Comparison of ENCODE assay signal across 7 cellular contexts in the genomic region with DNA sequence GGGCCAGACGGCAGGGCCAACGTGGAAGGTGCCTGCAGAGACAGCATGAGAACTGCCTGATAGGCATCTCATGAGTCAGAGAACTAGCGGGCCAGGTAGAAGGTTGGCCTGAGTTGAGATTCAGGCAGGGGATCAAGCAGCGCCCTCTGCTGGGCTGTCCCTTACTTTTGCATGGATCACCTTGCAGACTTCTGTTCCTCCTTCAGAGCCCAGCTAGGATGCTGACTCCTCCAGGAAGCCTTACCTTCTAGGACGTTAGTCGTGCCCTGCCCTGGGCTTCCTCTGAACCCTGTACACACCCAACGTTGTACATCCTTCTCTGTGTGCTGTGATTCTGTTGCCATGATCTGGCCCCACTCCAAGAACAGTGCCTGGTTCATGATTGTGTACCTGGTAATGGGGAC.
A peak's percentile ranks its signal among the peaks of the same experiment; 100 is the strongest.
DNase-seq lines count a peak whose midpoint lies in the region; ATAC-seq and TF ChIP-seq lines count a peak whose summit lies in the region.

No MANE protein-coding gene starts in this region.

- in situ Hi-C loops in IMR-90 (cut with MboI; ENCODE audit: low sequenced_read_pairs): no loop called here

- H3K9me1 ChIP-seq in IMR-90 (ENCODE audit: insufficient read depth, low read length): no peaks in the 10 kb centered on the region

- no peak overlapping the region for H2BK5ac ChIP-seq in IMR-90 (ENCODE audit: low read depth, low read length, poor library complexity, severe bottlenecking)

- TF ChIP-seq POLR2A in IMR-90 (IDR thresholded peaks at IDR 0.05; ENCODE audit: low read depth, low read length) (no peak), sigmoid colon (IDR thresholded peaks at IDR 0.05) (no peak)

- POLR2A ChIA-PET in IMR-90 (lab: Charles Lee; ENCODE audit: unreplicated experiment): no interaction called here

- WGBS in IMR-90 (ENCODE audit: extremely low coverage in 2 of 2, insufficient read length in 1 of 2), 2 experiments: 90% methylated on average over 2 of the region's 7 CpGs; no CpG with 5 or more reads in 1 of the 2 experiments
- WGBS in sigmoid colon, 2 donors: 30 to 52% methylated on average over 7 of the region's 7 CpGs

- H4K5ac ChIP-seq in IMR-90 (ENCODE audit: low read depth, low read length): no peak overlapping the region

- H3K9ac ChIP-seq in IMR-90 (ENCODE audit: low read depth, low read length): no peak overlapping the region

- no peak overlapping the region for H2BK15ac ChIP-seq in IMR-90 (ENCODE audit: low read depth, low read length)

- no peak overlapping the region for H2BK20ac ChIP-seq in IMR-90 (ENCODE audit: low read depth, low read length)

- CTCF ChIA-PET in IMR-90 (lab: Yijun Ruan, JAX): interaction anchor here (0.5 to 0.7 kb wide), 2 partner anchors 224 to 413 kb away, joined by 3 read pairs; no protein-coding TSS in a partner anchor

- no peaks in the 10 kb centered on the region for H3K27me3 Mint-ChIP-seq in activated T-helper 2 cell treated with anti-CD3 and anti-CD28 coated beads, Interferon-gamma antibody, Interleukin-2, Interleukin-4, amounts not matched to agents 10 μg/mL and 5 μg/mL and 100 μg/mL, durations not matched to agents 14 hours and 24 hours and 36 hours (ENCODE audit: low read depth)

- H3K4me3 ChIP-seq in IMR-90 (ENCODE audit: insufficient read depth, low read depth, low read length) (no peak overlapping the region), sigmoid colon (no peak overlapping the region)

- no peaks in the 10 kb centered on the region for H4K20me1 ChIP-seq in IMR-90 (ENCODE audit: insufficient read depth, low read length)

- no peak for ATAC-seq in IMR-90 (ENCODE audit: low read depth)
- peak; percentile 29 for ATAC-seq in left lobe of liver
- no peak for ATAC-seq in GM19328 (IDR thresholded peaks at IDR 0.05; ENCODE audit: unreplicated experiment)
- ATAC-seq in HG02970 (IDR thresholded peaks at IDR 0.05; ENCODE audit: low FRiP score, unreplicated experiment): no peak

- H3K36me3 ChIP-seq in IMR-90 (ENCODE audit: control insufficient read depth, insufficient read depth, low read length) (no peaks in the 10 kb centered on the region), sigmoid colon (no peaks in the 10 kb centered on the region)

- intact Hi-C loops in IMR-90 (cut with micrococcal nuclease) (no loop called here), sigmoid colon (cut with DNase I) (no loop called here)
- intact Hi-C loops in activated T-helper 2 cell treated with anti-CD3 and anti-CD28 coated beads, Interferon-gamma antibody, Interleukin-2, Interleukin-4, amounts not matched to agents 10 μg/mL and 5 μg/mL and 100 μg/mL, durations not matched to agents 14 hours and 24 hours and 36 hours (cut with micrococcal nuclease): loop anchor here (1.0 kb wide), 1 partner anchor 28 kb away; no protein-coding TSS in a partner anchor

- no peaks in the 10 kb centered on the region for H3K9me3 Mint-ChIP-seq in activated T-helper 2 cell treated with anti-CD3 and anti-CD28 coated beads, Interferon-gamma antibody, Interleukin-2, Interleukin-4, amounts not matched to agents 10 μg/mL and 5 μg/mL and 100 μg/mL, durations not matched to agents 14 hours and 24 hours and 36 hours

- H3K4ac ChIP-seq in IMR-90 (ENCODE audit: low read depth, low read length): no peak overlapping the region

- H3K56ac ChIP-seq in IMR-90 (ENCODE audit: extremely low read depth, insufficient read depth, low read length): no peak overlapping the region

- no peak overlapping the region for H2AK5ac ChIP-seq in IMR-90 (ENCODE audit: low read depth, low read length)

- H3K14ac ChIP-seq in IMR-90 (replicated peaks; ENCODE audit: low read depth, low read length): no peak overlapping the region

- H3K4me1 ChIP-seq in IMR-90 (ENCODE audit: control insufficient read depth, insufficient read depth, low read length): no peaks in the 10 kb centered on the region
- no peaks in the 10 kb centered on the region for H3K4me1 ChIP-seq in sigmoid colon

- no peak overlapping the region for H3K4me3 Mint-ChIP-seq in activated T-helper 2 cell treated with anti-CD3 and anti-CD28 coated beads, Interferon-gamma antibody, Interleukin-2, Interleukin-4, amounts not matched to agents 10 μg/mL and 5 μg/mL and 100 μg/mL, durations not matched to agents 14 hours and 24 hours and 36 hours (ENCODE audit: low read depth)

- peaks cover 6% of the 10 kb centered on the region for H3K4me1 Mint-ChIP-seq in activated T-helper 2 cell treated with anti-CD3 and anti-CD28 coated beads, Interferon-gamma antibody, Interleukin-2, Interleukin-4, amounts not matched to agents 10 μg/mL and 5 μg/mL and 100 μg/mL, durations not matched to agents 14 hours and 24 hours and 36 hours (ENCODE audit: low read depth)

- H2BK120ac ChIP-seq in IMR-90 (ENCODE audit: low read depth, low read length): no peak overlapping the region

- no peak overlapping the region for H3K4me2 ChIP-seq in IMR-90 (ENCODE audit: low read depth, low read length)

- TF ChIP-seq EP300 in sigmoid colon (IDR thresholded peaks at IDR 0.05): no peak

- BruUV-seq in IMR-90 (replicated peaks; lab: Mats Ljungman, UMichigan): no TSS peak

- no peaks in the 10 kb centered on the region for H3K79me1 ChIP-seq in IMR-90 (ENCODE audit: low read depth in 1 of 2, low read length in 2 of 2)

- peak; percentile 45 for TF ChIP-seq RAD21 in IMR-90 (IDR thresholded peaks at IDR 0.05; ENCODE audit: low read length)

- H3K18ac ChIP-seq in IMR-90 (ENCODE audit: low read depth, low read length): no peak overlapping the region

- H2AK9ac ChIP-seq in IMR-90 (replicated peaks; ENCODE audit: low read depth, low read length, poor library complexity): no peak overlapping the region

- peak; percentile 44 for TF ChIP-seq CTCF in IMR-90 (conservative IDR thresholded peaks at IDR 0.05; ENCODE audit: low read depth, low read length)
- TF ChIP-seq CTCF in sigmoid colon (IDR thresholded peaks at IDR 0.05): no peak

- H3K27ac ChIP-seq in IMR-90 (ENCODE audit: insufficient read depth, low read length): no peak overlapping the region
- H3K27ac ChIP-seq in sigmoid colon: no peak overlapping the region

- H3K23ac ChIP-seq in IMR-90 (ENCODE audit: low read depth, low read length): no peak overlapping the region

- no peak overlapping the region for H4K91ac ChIP-seq in IMR-90 (ENCODE audit: insufficient read depth, low read depth, low read length)

- peak overlapping the region; percentile 1 for H2AFZ ChIP-seq in IMR-90 (replicated peaks; ENCODE audit: low read length, poor library complexity)

- H3K9me3 ChIP-seq in IMR-90 (ENCODE audit: control insufficient read depth, insufficient read depth, low read length): peaks cover 2% of the 10 kb centered on the region; the same call in 1 of the 2 replicates
- no peaks in the 10 kb centered on the region for H3K9me3 ChIP-seq in sigmoid colon

- H3K36me3 Mint-ChIP-seq in activated T-helper 2 cell treated with anti-CD3 and anti-CD28 coated beads, Interferon-gamma antibody, Interleukin-2, Interleukin-4, amounts not matched to agents 10 μg/mL and 5 μg/mL and 100 μg/mL, durations not matched to agents 14 hours and 24 hours and 36 hours (ENCODE audit: low read depth): no peaks in the 10 kb centered on the region

- H3K27ac Mint-ChIP-seq in activated T-helper 2 cell treated with anti-CD3 and anti-CD28 coated beads, Interferon-gamma antibody, Interleukin-2, Interleukin-4, amounts not matched to agents 10 μg/mL and 5 μg/mL and 100 μg/mL, durations not matched to agents 14 hours and 24 hours and 36 hours: no peak overlapping the region

- H3K27me3 ChIP-seq in IMR-90 (ENCODE audit: control insufficient read depth, insufficient read depth, low read length) (no peaks in the 10 kb centered on the region), sigmoid colon (peaks cover 0 to 2% (median 0%) of the 10 kb centered on the region in 3 donors)

- dilution Hi-C loops in IMR-90 (cut with HindIII; ENCODE audit: low sequenced_read_pairs, unreplicated experiment): no loop called here

- DNase-seq in ELF-1 (ENCODE audit: low read depth, low spot score) (peak; percentile 93), IMR-90 (peak; percentile 40), left lobe of liver (ENCODE audit: low spot score) (no peak), sigmoid colon (no peak)
- DNase-seq in activated T-helper 2 cell treated with anti-CD3 and anti-CD28 coated beads, Interferon-gamma antibody, Interleukin-2, Interleukin-4, amounts not matched to agents 10 μg/mL and 5 μg/mL and 100 μg/mL, durations not matched to agents 14 hours and 24 hours and 36 hours (ENCODE audit: low spot score): peak; percentile 18

- no peak overlapping the region for H4K8ac ChIP-seq in IMR-90 (ENCODE audit: low read depth in 2 of 2, low read length in 2 of 2)

TF ChIP-seq in IMR-90, 13 proteins besides CTCF, POLR2A, EP300 and RAD21:
- TF ChIP-seq CEBPB (IDR thresholded peaks at IDR 0.05; ENCODE audit: low read depth, low read length): no peak
- TF ChIP-seq SMC3 (IDR thresholded peaks at IDR 0.05; ENCODE audit: low read depth, low read length): peak; percentile 40; the same call in 1 of the 2 replicates

Comparison
In these comparisons a context has a peak if more than half of its experiments do, and no peak if none do; other contexts are left out.
1. DNase-seq: peak in ELF-1 (single experiment), IMR-90 (single experiment) and activated T-helper 2 cell treated with anti-CD3 and anti-CD28 coated beads, Interferon-gamma antibody, Interleukin-2, Interleukin-4, amounts not matched to agents 10 μg/mL and 5 μg/mL and 100 μg/mL, durations not matched to agents 14 hours and 24 hours and 36 hours (single experiment); none in left lobe of liver (single experiment) and sigmoid colon (single experiment).